9 cellular contexts compared by ENCODE assay signal in the genomic region with DNA sequence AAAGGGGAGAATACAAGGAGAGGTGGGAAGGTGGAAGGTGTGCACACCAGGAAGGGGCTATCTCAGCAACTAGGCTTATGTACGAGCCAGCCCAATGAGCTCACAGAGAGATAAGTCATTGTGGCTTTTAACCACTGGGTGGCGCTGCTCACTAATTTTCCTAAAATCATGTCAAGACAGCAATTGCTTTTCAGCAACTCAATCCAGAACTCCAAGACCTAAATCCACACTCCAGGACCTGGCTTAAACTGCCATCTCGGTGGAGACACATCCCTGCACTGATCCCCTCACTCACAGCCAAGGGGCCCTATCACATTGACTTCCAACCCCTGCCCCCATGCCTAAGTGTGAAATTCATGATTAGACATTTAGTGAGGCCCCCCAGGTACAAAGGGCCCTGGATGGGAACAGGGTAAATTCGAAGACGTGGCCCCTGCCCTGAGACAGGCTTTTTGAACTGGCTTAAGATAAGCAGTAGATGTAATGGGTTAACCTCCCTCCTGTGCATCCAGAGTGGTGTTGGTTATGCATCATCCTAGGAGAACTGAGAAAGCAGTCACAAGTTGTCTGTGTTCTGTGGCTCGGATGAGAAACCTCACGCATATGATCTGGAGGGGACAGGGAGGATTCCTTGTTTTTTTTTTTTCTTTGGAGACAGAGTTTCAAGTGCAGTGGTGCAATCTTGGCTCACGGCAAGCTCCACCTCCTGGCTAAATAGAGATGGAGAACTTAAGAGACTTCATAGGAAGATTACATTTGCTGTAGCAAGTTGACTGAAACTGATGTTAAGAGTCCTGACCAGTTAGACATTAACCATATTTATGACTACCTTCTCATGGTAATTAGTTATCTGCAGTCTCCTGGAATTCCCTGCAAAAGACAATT. TPM values are rescaled to one million over a fixed set of nuclear protein-coding genes. Genes with fewer than 3 reads are reported as not detected.
A peak's percentile ranks its signal among the peaks of the same experiment; 100 is the strongest.
DNase-seq lines count a peak whose midpoint lies in the region; ATAC-seq, FAIRE-seq and TF ChIP-seq lines count a peak whose summit lies in the region.
"Had no signal": no experiment of that assay in that cellular context is flagged by ENCODE, and none has a peak within 500 bp of the region (broad histone marks: within the 10 kb centered on the region; RNA-seq: fewer than 3 reads in every experiment).

No MANE protein-coding gene starts in this region.

- peak; percentile 85 for TF ChIP-seq CTCF in GM10248 (IDR thresholded peaks at IDR 0.05; ENCODE audit: control extremely low read depth, extremely low read depth, low read depth, missing control alignments)

- no peaks in the 10 kb centered on the region for H3K9me3 ChIP-seq in small intestine (ENCODE audit: control insufficient read depth, low read depth)

- H3K27me3 ChIP-seq in small intestine (ENCODE audit: control insufficient read depth in 2 of 2, insufficient read depth in 2 of 2, low read length in 2 of 2) = no peaks in the 10 kb centered on the region

- DNase-seq in GM10248 (ENCODE audit: extremely low spot score) (peak; percentile 70), NCI-H1436 treated with DMSO at 0.1 percent for 48 hours (lab: John Stamatoyannopoulos, UW) (peak; percentile 16), T-helper 22 cell (ENCODE audit: low read depth) (peak; percentile 4), astrocyte of the hippocampus (ENCODE audit: low read depth, low spot score) (peak; percentile 86), hippocampal formation (lab: John Stamatoyannopoulos, UW) (peak; percentile 63 to 70), small intestine (peak; percentile 86)

- POLR2A ChIA-PET in GM10248 (lab: Yijun Ruan, JAX) = no interaction called here

- CTCF ChIA-PET in GM10248 (lab: Yijun Ruan, JAX) = interaction anchor here (0.6 to 19.4 kb wide), 50 partner anchors 8 to 513 kb away, joined by 3 to 420 read pairs (median 4); a partner anchor contains a TSS

- H3K4me3 ChIP-seq in small intestine (ENCODE audit: low read depth in 1 of 2, low read length in 2 of 2) = no peak overlapping the region

- H3K4me1 ChIP-seq in small intestine (ENCODE audit: control insufficient read depth in 2 of 2, insufficient read depth in 1 of 2, low read depth in 1 of 2, low read length in 1 of 2) = peaks cover 0 to 3% of the 10 kb centered on the region in 2 donors

- WGBS in small intestine, 3 donors = 6 to 26% (median 24%) methylated on average over 8 of the region's 8 CpGs

- H3K27ac ChIP-seq in small intestine (ENCODE audit: low read depth in 1 of 2, low read length in 1 of 2) = no peak overlapping the region

- FAIRE-seq in small intestine (lab: Jason Lieb, UNC) = no peak
- FAIRE-seq: islet of Langerhans had no signal

- H3K36me3 ChIP-seq in small intestine (ENCODE audit: control insufficient read depth in 2 of 2, insufficient read depth in 2 of 2, low read length in 2 of 2) = no peaks in the 10 kb centered on the region

- ATAC-seq in HG02852 (IDR thresholded peaks at IDR 0.05; ENCODE audit: unreplicated experiment) = no peak
- no peak for ATAC-seq in GM21619 (IDR thresholded peaks at IDR 0.05; ENCODE audit: unreplicated experiment)

RNA-seq across cellular contexts. Expression of a gene that starts 11.5 kb away (rescaled TPM):
- under 1 TPM in 1 of 3 donors, not detected in 2; 0.19 TPM for polyA plus RNA-seq in small intestine

RNA-seq across cellular contexts. Expression of a gene that starts 16.7 kb away (rescaled TPM):
- polyA plus RNA-seq in small intestine = 10 to 100 TPM in 1 of 3 donors, 1 to 10 TPM in 2; 5.4 to 61.9 (median 7.2) TPM

RNA-seq across cellular contexts. Expression of a gene that starts 26.3 kb away (rescaled TPM):
- not detected for polyA plus RNA-seq in small intestine

RNA-seq across cellular contexts. Expression of a gene that starts 31.6 kb away (rescaled TPM):
- 10 to 100 TPM; 22.6 to 72.7 (median 51.9) TPM for polyA plus RNA-seq in small intestine

RNA-seq across cellular contexts. Expression of a gene that starts 39.2 kb away (rescaled TPM):
- polyA plus RNA-seq in small intestine = 1 to 10 TPM in 2 of 3 donors, not detected in 1; 1.9 to 4.5 TPM

Comparison
In these comparisons a context has a peak if more than half of its experiments do, and no peak if none do; other contexts are left out.
1. DNase-seq: peak in every context shown above with its lines; median percentile 86 in astrocyte of the hippocampus; 86 in small intestine; 70 in GM10248; 66 in hippocampal formation; 16 in NCI-H1436 treated with DMSO at 0.1 percent for 48 hours; 4 in T-helper 22 cell.